In genomic region chr2:44559108-44559507, GRCh38 we compare ENCODE assay signal across 36 cellular contexts.
"Had no signal": no experiment of that assay in that cellular context is flagged by ENCODE, and none has a peak within 500 bp of the region (broad histone marks: within the 10 kb centered on the region; RNA-seq: fewer than 3 reads in every experiment).

No MANE protein-coding gene starts in this region.

- DNase-seq: activated CD4-positive, alpha-beta T cell treated with anti-CD3 and anti-CD28 coated beads for 36 hours; activated CD4-positive, alpha-beta T cell treated with anti-CD3 and anti-CD28 coated beads, Interleukin-2, amount 10 ng/mL, durations not matched to agents 7 days and 5 days; activated CD4-positive, alpha-beta T cell treated with anti-CD3 and anti-CD28 coated beads, Interleukin-2, amount 50 U/mL, for 48 hours; activated CD8-positive, alpha-beta T cell treated with anti-CD3 and anti-CD28 coated beads, Interleukin-2, amount 10 ng/mL, durations not matched to agents 7 days and 5 days; activated gamma-delta T cell; activated naive CD4-positive, alpha-beta T cell treated with Interleukin-2 at 50 U/mL for 16 hours; activated naive CD8-positive, alpha-beta T cell treated with anti-CD3 and anti-CD28 coated beads, Interleukin-2, amount 10 ng/mL, durations not matched to agents 7 days and 5 days; activated T-cell treated with anti-CD3 and anti-CD28 coated beads, Interleukin-2, amount 50 U/mL, for 24 hours; amygdala; Kasumi-1; KG1; MG63; MV-4-11; NCI-H1092 treated with DMSO at 0.1 percent for 48 hours; NCI-H1417; NCI-H187; NCI-H2029 treated with DMSO at 0.1 percent for 48 hours; NCI-H2107; NCI-H2171; NCI-H2227 treated with DMSO at 0.1 percent for 48 hours; NCI-H446; NCI-H510A treated with DMSO at 0.1 percent for 48 hours; NCI-H748 treated with DMSO at 0.1 percent for 48 hours; NK-92 treated with Interleukin-12 subunit alpha and Interleukin-12 subunit beta, amount 100 ng/mL, for 24 hours; SHP77; SJCRH30 had no signal

- H3K4me1 Mint-ChIP-seq: activated CD4-positive, alpha-beta T cell treated with anti-CD3 and anti-CD28 coated beads for 36 hours; activated CD4-positive, alpha-beta T cell treated with anti-CD3 and anti-CD28 coated beads, Interleukin-2, amount 10 ng/mL, durations not matched to agents 7 days and 5 days; activated naive CD4-positive, alpha-beta T cell treated with anti-CD3 and anti-CD28 coated beads, Interleukin-2, amount 50 U/mL, for 24 hours; activated naive CD8-positive, alpha-beta T cell treated with anti-CD3 and anti-CD28 coated beads, Interleukin-2, amount 10 ng/mL, durations not matched to agents 7 days and 5 days; central memory CD8-positive, alpha-beta T cell had no signal

- H3K9me3 Mint-ChIP-seq: activated CD4-positive, alpha-beta T cell treated with anti-CD3 and anti-CD28 coated beads, Interleukin-2, amount 10 ng/mL, durations not matched to agents 7 days and 5 days; activated naive CD4-positive, alpha-beta T cell treated with anti-CD3 and anti-CD28 coated beads, Interleukin-2, amount 50 U/mL, for 24 hours; activated naive CD8-positive, alpha-beta T cell treated with anti-CD3 and anti-CD28 coated beads, Interleukin-2, amount 10 ng/mL, durations not matched to agents 7 days and 5 days; activated T-cell treated with anti-CD3 and anti-CD28 coated beads, Interleukin-2, amount 50 U/mL, for 24 hours; activated T-helper 2 cell treated with anti-CD3 and anti-CD28 coated beads, Interferon-gamma antibody, Interleukin-2, Interleukin-4, amounts not matched to agents 10 μg/mL and 5 μg/mL and 100 μg/mL, durations not matched to agents 14 hours and 24 hours and 36 hours; central memory CD8-positive, alpha-beta T cell; T-helper 1 cell treated with Interleukin-12 subunit alpha and Interleukin-12 subunit beta and Interleukin-4 antibody, amounts not matched to agents 30 μg/mL and 1 μg/mL, for 36 hours; T-helper 2 cell treated with Interferon-gamma antibody and Interleukin-4, amounts not matched to agents 5 μg/mL and 100 μg/mL, for 36 hours had no signal

- H3K27me3 Mint-ChIP-seq: activated CD4-positive, alpha-beta T cell treated with anti-CD3 and anti-CD28 coated beads for 36 hours; activated CD4-positive, alpha-beta T cell treated with anti-CD3 and anti-CD28 coated beads, Interleukin-2, amount 10 ng/mL, durations not matched to agents 7 days and 5 days; activated naive CD4-positive, alpha-beta T cell treated with anti-CD3 and anti-CD28 coated beads, Interleukin-2, amount 50 U/mL, for 24 hours; activated naive CD8-positive, alpha-beta T cell treated with anti-CD3 and anti-CD28 coated beads, Interleukin-2, amount 10 ng/mL, durations not matched to agents 7 days and 5 days; activated T-cell treated with anti-CD3 and anti-CD28 coated beads, Interleukin-2, amount 50 U/mL, for 24 hours; central memory CD8-positive, alpha-beta T cell had no signal

- H3K9me3 ChIP-seq: ascending aorta, MG63 had no signal

- H3K4me1 ChIP-seq: ascending aorta had no signal

- H3K27ac Mint-ChIP-seq: activated CD4-positive, alpha-beta T cell treated with anti-CD3 and anti-CD28 coated beads for 36 hours; activated CD4-positive, alpha-beta T cell treated with anti-CD3 and anti-CD28 coated beads, Interleukin-2, amount 10 ng/mL, durations not matched to agents 7 days and 5 days; activated CD8-positive, alpha-beta T cell treated with anti-CD3 and anti-CD28 coated beads, Interleukin-2, amount 10 ng/mL, durations not matched to agents 7 days and 5 days; activated naive CD4-positive, alpha-beta T cell treated with anti-CD3 and anti-CD28 coated beads, Interleukin-2, amount 50 U/mL, for 24 hours; activated naive CD8-positive, alpha-beta T cell treated with anti-CD3 and anti-CD28 coated beads, Interleukin-2, amount 10 ng/mL, durations not matched to agents 7 days and 5 days; activated T-cell treated with anti-CD3 and anti-CD28 coated beads, Interleukin-2, amount 50 U/mL, for 24 hours; activated T-helper 2 cell treated with anti-CD3 and anti-CD28 coated beads, Interferon-gamma antibody, Interleukin-2, Interleukin-4, amounts not matched to agents 10 μg/mL and 5 μg/mL and 100 μg/mL, durations not matched to agents 14 hours and 24 hours and 36 hours; T-helper 1 cell treated with Interleukin-12 subunit alpha and Interleukin-12 subunit beta and Interleukin-4 antibody, amounts not matched to agents 30 μg/mL and 1 μg/mL, for 36 hours; T-helper 2 cell treated with Interferon-gamma antibody and Interleukin-4, amounts not matched to agents 5 μg/mL and 100 μg/mL, for 36 hours had no signal

- H3K4me3 ChIP-seq: ascending aorta, cardiac muscle cell, MG63, SJCRH30, SK-N-MC had no signal

- H3K36me3 ChIP-seq: ascending aorta, cardiac muscle cell, MG63, SJCRH30 had no signal

- H3K27me3 ChIP-seq: ascending aorta, cardiac muscle cell, MG63, SJCRH30 had no signal

- H3K27ac ChIP-seq: ascending aorta, cardiac muscle cell, SJCRH30, SK-N-MC had no signal

- ATAC-seq: activated CD4-positive, alpha-beta T cell treated with anti-CD3 and anti-CD28 coated beads for 36 hours; activated CD4-positive, CD25-positive, alpha-beta regulatory T cell treated with anti-CD3 and anti-CD28 coated beads, Interleukin-2, amount 50 U/mL, for 24 hours; activated CD8-positive, alpha-beta T cell treated with anti-CD3 and anti-CD28 coated beads, Interleukin-2, amount 10 ng/mL, durations not matched to agents 7 days and 5 days; Panc1 had no signal

- H3K4me3 Mint-ChIP-seq: activated CD4-positive, alpha-beta T cell treated with anti-CD3 and anti-CD28 coated beads for 36 hours; activated CD4-positive, alpha-beta T cell treated with anti-CD3 and anti-CD28 coated beads, Interleukin-2, amount 10 ng/mL, durations not matched to agents 7 days and 5 days; activated CD8-positive, alpha-beta T cell treated with anti-CD3 and anti-CD28 coated beads, Interleukin-2, amount 10 ng/mL, durations not matched to agents 7 days and 5 days; activated naive CD4-positive, alpha-beta T cell treated with anti-CD3 and anti-CD28 coated beads, Interleukin-2, amount 50 U/mL, for 24 hours; activated naive CD8-positive, alpha-beta T cell treated with anti-CD3 and anti-CD28 coated beads, Interleukin-2, amount 10 ng/mL, durations not matched to agents 7 days and 5 days; activated T-cell treated with anti-CD3 and anti-CD28 coated beads, Interleukin-2, amount 50 U/mL, for 24 hours; central memory CD8-positive, alpha-beta T cell; T-helper 1 cell treated with Interleukin-12 subunit alpha and Interleukin-12 subunit beta and Interleukin-4 antibody, amounts not matched to agents 30 μg/mL and 1 μg/mL, for 36 hours; T-helper 2 cell treated with Interferon-gamma antibody and Interleukin-4, amounts not matched to agents 5 μg/mL and 100 μg/mL, for 36 hours had no signal
